ENCODE assay signal across 1 cellular context in genomic region chr14:96752594-96752993, GRCh38.
TF ChIP-seq lines count a peak whose summit lies in the region.

No MANE protein-coding gene starts in this region.

TF ChIP-seq in HepG2, 621 proteins besides CTCF, POLR2A, EP300 and RAD21 (continued from another document):
- TF ChIP-seq E2F2 (CRISPR knock-in tag; IDR thresholded peaks at IDR 0.05; ENCODE audit: borderline replicate concordance) (no peak), ZMAT5 (CRISPR knock-in tag; IDR thresholded peaks at IDR 0.05; ENCODE audit: borderline replicate concordance, low read depth) (no peak), REST (IDR thresholded peaks at IDR 0.05; ENCODE audit: borderline replicate concordance in 1 of 2, low read depth in 1 of 2, low read length in 2 of 2) (no peak), RORA (CRISPR knock-in tag; IDR thresholded peaks at IDR 0.05) (no peak)
